ENCODE assay signal across 1 cellular context in the genomic region with DNA sequence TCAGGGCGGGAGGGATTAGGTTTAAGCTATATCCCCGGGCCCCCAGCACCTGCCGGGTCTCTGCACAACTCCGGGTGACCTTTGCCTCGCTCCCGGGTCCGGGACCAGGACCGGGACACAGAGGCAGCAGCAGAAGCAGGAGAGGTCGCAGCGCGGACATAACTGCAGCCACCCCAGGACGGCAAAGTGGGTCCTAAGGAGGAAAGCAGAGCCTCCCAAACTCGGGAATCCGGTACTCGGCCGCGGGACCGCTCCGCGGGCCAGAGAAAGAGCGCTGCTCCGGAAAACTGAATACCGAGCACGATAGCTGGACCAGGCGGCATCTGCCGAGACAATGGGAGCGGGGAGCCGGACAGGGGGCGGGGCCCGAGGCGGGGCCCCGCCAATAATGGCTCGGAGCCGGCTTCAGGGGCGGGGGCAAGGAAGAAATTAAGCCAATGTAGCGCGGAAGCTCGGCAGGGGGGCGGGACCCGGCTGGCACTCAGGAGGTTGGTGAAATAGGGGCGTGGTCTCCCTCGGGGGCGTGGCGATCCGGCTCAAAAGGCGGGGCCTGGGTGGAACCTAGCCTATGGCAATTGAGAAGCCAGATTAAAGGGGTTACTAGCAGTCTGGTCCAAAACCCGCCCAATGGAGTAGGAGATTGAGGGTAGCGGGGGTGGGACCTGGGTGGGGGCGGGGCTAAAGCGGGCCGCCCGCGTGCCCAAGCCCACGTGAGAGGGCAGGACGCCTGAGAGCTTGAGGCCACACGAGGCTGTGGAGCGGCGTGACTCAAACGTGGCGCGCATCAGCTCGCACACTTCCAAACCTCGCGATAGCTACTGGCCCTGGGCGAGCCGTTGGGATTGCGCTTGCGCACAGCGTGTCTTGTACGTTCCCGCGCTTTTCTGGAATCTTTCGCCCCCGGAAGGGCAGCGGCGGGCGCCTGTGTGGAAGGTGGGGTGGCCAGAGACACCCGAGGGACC.
A peak's percentile ranks its signal among the peaks of the same experiment; 100 is the strongest.
TF ChIP-seq lines count a peak whose summit lies in the region.

A gene with protein sequence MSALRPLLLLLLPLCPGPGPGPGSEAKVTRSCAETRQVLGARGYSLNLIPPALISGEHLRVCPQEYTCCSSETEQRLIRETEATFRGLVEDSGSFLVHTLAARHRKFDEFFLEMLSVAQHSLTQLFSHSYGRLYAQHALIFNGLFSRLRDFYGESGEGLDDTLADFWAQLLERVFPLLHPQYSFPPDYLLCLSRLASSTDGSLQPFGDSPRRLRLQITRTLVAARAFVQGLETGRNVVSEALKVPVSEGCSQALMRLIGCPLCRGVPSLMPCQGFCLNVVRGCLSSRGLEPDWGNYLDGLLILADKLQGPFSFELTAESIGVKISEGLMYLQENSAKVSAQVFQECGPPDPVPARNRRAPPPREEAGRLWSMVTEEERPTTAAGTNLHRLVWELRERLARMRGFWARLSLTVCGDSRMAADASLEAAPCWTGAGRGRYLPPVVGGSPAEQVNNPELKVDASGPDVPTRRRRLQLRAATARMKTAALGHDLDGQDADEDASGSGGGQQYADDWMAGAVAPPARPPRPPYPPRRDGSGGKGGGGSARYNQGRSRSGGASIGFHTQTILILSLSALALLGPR (minus strand): TSS at position 342 of the 962 bp plus-strand sequence. CDS start 182 bp downstream, at position 160.
Gene STAG3 (plus strand): TSS at position 879 of the 962 bp plus-strand sequence. CDS start 2,639 bp downstream, outside the sequence.

TF ChIP-seq in WTC11, 78 proteins besides CTCF, POLR2A, EP300 and RAD21 (continued from another document and continues in another):
- TF ChIP-seq JAZF1 (CRISPR knock-in tag; IDR thresholded peaks at IDR 0.05) (no peak), USF1 (CRISPR knock-in tag; IDR thresholded peaks at IDR 0.05) (peak; percentile 86), NFE2L1 (CRISPR knock-in tag; IDR thresholded peaks at IDR 0.05) (peak; percentile 97; the same call in 1 of the 2 replicates), FOXP1 (CRISPR knock-in tag; IDR thresholded peaks at IDR 0.05; ENCODE audit: borderline replicate concordance) (peak; percentile 99), ZNF317 (CRISPR knock-in tag; IDR thresholded peaks at IDR 0.05; ENCODE audit: borderline replicate concordance, low read depth) (peak; percentile 75), CREB1 (CRISPR knock-in tag; IDR thresholded peaks at IDR 0.05) (peak; percentile 97), AR (CRISPR knock-in tag; IDR thresholded peaks at IDR 0.05) (no peak), SOX15 (CRISPR knock-in tag; IDR thresholded peaks at IDR 0.05) (no peak), ELF4 (CRISPR knock-in tag; IDR thresholded peaks at IDR 0.05; ENCODE audit: low read depth) (peak; percentile 79; the same call in 1 of the 2 replicates), ATF1 (CRISPR knock-in tag; IDR thresholded peaks at IDR 0.05) (peak; percentile 90; the same call in 1 of the 2 replicates), CBFB (CRISPR knock-in tag; IDR thresholded peaks at IDR 0.05; ENCODE audit: low read depth) (peak; percentile 69; the same call in 1 of the 2 replicates), PRRX2 (CRISPR knock-in tag; IDR thresholded peaks at IDR 0.05) (no peak), ETV6 (CRISPR knock-in tag; IDR thresholded peaks at IDR 0.05) (peak; percentile 97), RORB (CRISPR knock-in tag; IDR thresholded peaks at IDR 0.05) (no peak), SMAD3 (CRISPR knock-in tag; IDR thresholded peaks at IDR 0.05; ENCODE audit: borderline replicate concordance) (peak; percentile 97), STAT6 (CRISPR knock-in tag; conservative IDR thresholded peaks at IDR 0.05; ENCODE audit: low read depth) (no peak), TEAD4 (CRISPR knock-in tag; IDR thresholded peaks at IDR 0.05) (peak; percentile 64; the same call in 1 of the 2 replicates), MLX (CRISPR knock-in tag; IDR thresholded peaks at IDR 0.05) (peak; percentile 88), EMX1 (CRISPR knock-in tag; IDR thresholded peaks at IDR 0.05) (no peak), FOXJ3 (CRISPR knock-in tag; IDR thresholded peaks at IDR 0.05; ENCODE audit: borderline replicate concordance) (0 out of 2 replicates have a peak, but pooled peaks have one; percentile 36), ZNF263 (CRISPR knock-in tag; IDR thresholded peaks at IDR 0.05; ENCODE audit: low read depth) (peak; percentile 75), SMAD4 (CRISPR knock-in tag; IDR thresholded peaks at IDR 0.05) (peak; percentile 91), ZNF219 (CRISPR knock-in tag; IDR thresholded peaks at IDR 0.05; ENCODE audit: borderline replicate concordance) (0 out of 2 replicates have a peak, but pooled peaks have one; percentile 60), ZBTB21 (CRISPR knock-in tag; IDR thresholded peaks at IDR 0.05; ENCODE audit: borderline replicate concordance) (peak; percentile 94), MYBL2 (CRISPR knock-in tag; IDR thresholded peaks at IDR 0.05) (peak; percentile 97), GABPB1 (CRISPR knock-in tag; IDR thresholded peaks at IDR 0.05) (no peak), MAX (CRISPR knock-in tag; IDR thresholded peaks at IDR 0.05) (peak; percentile 99), ZNF396 (CRISPR knock-in tag; IDR thresholded peaks at IDR 0.05; ENCODE audit: borderline replicate concordance) (no peak), NR2C2 (CRISPR knock-in tag; IDR thresholded peaks at IDR 0.05) (peak; percentile 85)
- TF ChIP-seq, protein P1, sequence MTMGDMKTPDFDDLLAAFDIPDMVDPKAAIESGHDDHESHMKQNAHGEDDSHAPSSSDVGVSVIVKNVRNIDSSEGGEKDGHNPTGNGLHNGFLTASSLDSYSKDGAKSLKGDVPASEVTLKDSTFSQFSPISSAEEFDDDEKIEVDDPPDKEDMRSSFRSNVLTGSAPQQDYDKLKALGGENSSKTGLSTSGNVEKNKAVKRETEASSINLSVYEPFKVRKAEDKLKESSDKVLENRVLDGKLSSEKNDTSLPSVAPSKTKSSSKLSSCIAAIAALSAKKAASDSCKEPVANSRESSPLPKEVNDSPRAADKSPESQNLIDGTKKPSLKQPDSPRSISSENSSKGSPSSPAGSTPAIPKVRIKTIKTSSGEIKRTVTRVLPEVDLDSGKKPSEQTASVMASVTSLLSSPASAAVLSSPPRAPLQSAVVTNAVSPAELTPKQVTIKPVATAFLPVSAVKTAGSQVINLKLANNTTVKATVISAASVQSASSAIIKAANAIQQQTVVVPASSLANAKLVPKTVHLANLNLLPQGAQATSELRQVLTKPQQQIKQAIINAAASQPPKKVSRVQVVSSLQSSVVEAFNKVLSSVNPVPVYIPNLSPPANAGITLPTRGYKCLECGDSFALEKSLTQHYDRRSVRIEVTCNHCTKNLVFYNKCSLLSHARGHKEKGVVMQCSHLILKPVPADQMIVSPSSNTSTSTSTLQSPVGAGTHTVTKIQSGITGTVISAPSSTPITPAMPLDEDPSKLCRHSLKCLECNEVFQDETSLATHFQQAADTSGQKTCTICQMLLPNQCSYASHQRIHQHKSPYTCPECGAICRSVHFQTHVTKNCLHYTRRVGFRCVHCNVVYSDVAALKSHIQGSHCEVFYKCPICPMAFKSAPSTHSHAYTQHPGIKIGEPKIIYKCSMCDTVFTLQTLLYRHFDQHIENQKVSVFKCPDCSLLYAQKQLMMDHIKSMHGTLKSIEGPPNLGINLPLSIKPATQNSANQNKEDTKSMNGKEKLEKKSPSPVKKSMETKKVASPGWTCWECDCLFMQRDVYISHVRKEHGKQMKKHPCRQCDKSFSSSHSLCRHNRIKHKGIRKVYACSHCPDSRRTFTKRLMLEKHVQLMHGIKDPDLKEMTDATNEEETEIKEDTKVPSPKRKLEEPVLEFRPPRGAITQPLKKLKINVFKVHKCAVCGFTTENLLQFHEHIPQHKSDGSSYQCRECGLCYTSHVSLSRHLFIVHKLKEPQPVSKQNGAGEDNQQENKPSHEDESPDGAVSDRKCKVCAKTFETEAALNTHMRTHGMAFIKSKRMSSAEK (CRISPR knock-in tag; IDR thresholded peaks at IDR 0.05; ENCODE audit: borderline replicate concordance) = peak; percentile 41; the same call in 1 of the 2 replicates
- TF ChIP-seq, protein P2, sequence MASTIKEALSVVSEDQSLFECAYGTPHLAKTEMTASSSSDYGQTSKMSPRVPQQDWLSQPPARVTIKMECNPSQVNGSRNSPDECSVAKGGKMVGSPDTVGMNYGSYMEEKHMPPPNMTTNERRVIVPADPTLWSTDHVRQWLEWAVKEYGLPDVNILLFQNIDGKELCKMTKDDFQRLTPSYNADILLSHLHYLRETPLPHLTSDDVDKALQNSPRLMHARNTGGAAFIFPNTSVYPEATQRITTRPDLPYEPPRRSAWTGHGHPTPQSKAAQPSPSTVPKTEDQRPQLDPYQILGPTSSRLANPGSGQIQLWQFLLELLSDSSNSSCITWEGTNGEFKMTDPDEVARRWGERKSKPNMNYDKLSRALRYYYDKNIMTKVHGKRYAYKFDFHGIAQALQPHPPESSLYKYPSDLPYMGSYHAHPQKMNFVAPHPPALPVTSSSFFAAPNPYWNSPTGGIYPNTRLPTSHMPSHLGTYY (CRISPR knock-in tag; IDR thresholded peaks at IDR 0.05) = no peak
- TF ChIP-seq, protein P3, sequence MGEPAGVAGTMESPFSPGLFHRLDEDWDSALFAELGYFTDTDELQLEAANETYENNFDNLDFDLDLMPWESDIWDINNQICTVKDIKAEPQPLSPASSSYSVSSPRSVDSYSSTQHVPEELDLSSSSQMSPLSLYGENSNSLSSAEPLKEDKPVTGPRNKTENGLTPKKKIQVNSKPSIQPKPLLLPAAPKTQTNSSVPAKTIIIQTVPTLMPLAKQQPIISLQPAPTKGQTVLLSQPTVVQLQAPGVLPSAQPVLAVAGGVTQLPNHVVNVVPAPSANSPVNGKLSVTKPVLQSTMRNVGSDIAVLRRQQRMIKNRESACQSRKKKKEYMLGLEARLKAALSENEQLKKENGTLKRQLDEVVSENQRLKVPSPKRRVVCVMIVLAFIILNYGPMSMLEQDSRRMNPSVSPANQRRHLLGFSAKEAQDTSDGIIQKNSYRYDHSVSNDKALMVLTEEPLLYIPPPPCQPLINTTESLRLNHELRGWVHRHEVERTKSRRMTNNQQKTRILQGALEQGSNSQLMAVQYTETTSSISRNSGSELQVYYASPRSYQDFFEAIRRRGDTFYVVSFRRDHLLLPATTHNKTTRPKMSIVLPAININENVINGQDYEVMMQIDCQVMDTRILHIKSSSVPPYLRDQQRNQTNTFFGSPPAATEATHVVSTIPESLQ (CRISPR knock-in tag; IDR thresholded peaks at IDR 0.05) = peak; percentile 56; the same call in 1 of the 2 replicates
- TF ChIP-seq, protein P4, sequence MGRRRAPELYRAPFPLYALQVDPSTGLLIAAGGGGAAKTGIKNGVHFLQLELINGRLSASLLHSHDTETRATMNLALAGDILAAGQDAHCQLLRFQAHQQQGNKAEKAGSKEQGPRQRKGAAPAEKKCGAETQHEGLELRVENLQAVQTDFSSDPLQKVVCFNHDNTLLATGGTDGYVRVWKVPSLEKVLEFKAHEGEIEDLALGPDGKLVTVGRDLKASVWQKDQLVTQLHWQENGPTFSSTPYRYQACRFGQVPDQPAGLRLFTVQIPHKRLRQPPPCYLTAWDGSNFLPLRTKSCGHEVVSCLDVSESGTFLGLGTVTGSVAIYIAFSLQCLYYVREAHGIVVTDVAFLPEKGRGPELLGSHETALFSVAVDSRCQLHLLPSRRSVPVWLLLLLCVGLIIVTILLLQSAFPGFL (CRISPR knock-in tag; IDR thresholded peaks at IDR 0.05; ENCODE audit: borderline replicate concordance) = peak; percentile 69; the same call in 1 of the 2 replicates
- TF ChIP-seq, protein P5, sequence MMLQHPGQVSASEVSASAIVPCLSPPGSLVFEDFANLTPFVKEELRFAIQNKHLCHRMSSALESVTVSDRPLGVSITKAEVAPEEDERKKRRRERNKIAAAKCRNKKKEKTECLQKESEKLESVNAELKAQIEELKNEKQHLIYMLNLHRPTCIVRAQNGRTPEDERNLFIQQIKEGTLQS (CRISPR knock-in tag; conservative IDR thresholded peaks at IDR 0.05) = peak; percentile 78
